Comparison of ENCODE assay signal across 16 cellular contexts in the genomic region with DNA sequence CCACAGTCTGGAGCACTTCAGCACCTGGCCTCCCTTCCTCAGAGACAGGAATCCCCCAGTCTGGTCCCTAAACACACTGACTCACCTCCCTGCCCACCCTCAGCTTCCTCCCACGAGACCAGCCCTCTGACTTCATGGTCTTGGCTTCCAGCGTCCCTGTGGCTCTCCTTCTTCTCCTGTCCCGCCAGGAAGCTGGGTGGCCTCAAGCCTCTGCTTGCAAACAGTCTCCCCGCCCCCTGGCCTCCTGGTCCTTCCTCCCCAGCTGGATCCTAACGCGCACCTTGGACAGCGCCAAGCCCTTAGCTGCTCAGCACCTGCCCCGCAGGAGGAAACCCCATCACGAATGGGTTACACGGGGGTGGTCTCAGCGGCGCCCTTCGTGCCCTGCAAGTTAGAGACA. TPM values are rescaled to one million over a fixed set of nuclear protein-coding genes. Genes with fewer than 3 reads are reported as not detected.
DNase-seq lines count a peak whose midpoint lies in the region; ATAC-seq and TF ChIP-seq lines count a peak whose summit lies in the region.
"Had no signal": no experiment of that assay in that cellular context is flagged by ENCODE, and none has a peak within 500 bp of the region (broad histone marks: within the 10 kb centered on the region; RNA-seq: fewer than 3 reads in every experiment).

No MANE protein-coding gene starts in this region.

- no peak overlapping the region for H2BK5ac ChIP-seq in mesendoderm (ENCODE audit: low read length)

- no peak overlapping the region for H2AK5ac ChIP-seq in mesendoderm (ENCODE audit: low read length)

- no peaks in the 10 kb centered on the region for H3K79me2 ChIP-seq in mesendoderm (ENCODE audit: control insufficient read depth, insufficient read depth, low read length)

- no peak overlapping the region for H3K27ac ChIP-seq in mesendoderm (ENCODE audit: low read depth, low read length)
- H3K27ac ChIP-seq: testis had no signal

- H3K18ac ChIP-seq in mesendoderm (ENCODE audit: low read length): no peak overlapping the region

- H3K56ac ChIP-seq in mesendoderm (ENCODE audit: low read length): no peak overlapping the region

- peaks cover 0 to 4% (median 0%) of the 10 kb centered on the region in 3 donors for H3K27me3 Mint-ChIP-seq in CD14-positive monocyte (ENCODE audit: low read depth in 3 of 3)
- H3K27me3 Mint-ChIP-seq in T-helper 17 cell: no peaks in the 10 kb centered on the region
- H3K27me3 Mint-ChIP-seq: activated CD4-positive, alpha-beta T cell treated with anti-CD3 and anti-CD28 coated beads, Interleukin-2, amount 10 ng/mL, durations not matched to agents 7 days and 5 days had no signal

- H3K4me1 Mint-ChIP-seq in CD14-positive monocyte (peaks cover 57% of the 10 kb centered on the region), T-helper 17 cell (peaks cover 29% of the 10 kb centered on the region)

- H4K5ac ChIP-seq in mesendoderm (ENCODE audit: low read length): no peak overlapping the region

- intact Hi-C loops in CD14-positive monocyte (cut with micrococcal nuclease): no loop called here

- no peak overlapping the region for H3K23ac ChIP-seq in mesendoderm (ENCODE audit: low read length)

- H2BK15ac ChIP-seq in mesendoderm (replicated peaks; ENCODE audit: low read depth): no peak overlapping the region

- no peaks in the 10 kb centered on the region for H3K27me3 ChIP-seq in mesendoderm (ENCODE audit: insufficient read depth, low read length, poor library complexity)
- H3K27me3 ChIP-seq: testis had no signal

- no peak overlapping the region for H3K4me3 Mint-ChIP-seq in CD14-positive monocyte
- H3K4me3 Mint-ChIP-seq in T-helper 17 cell: no peak overlapping the region
- H3K4me3 Mint-ChIP-seq: activated CD4-positive, alpha-beta T cell treated with anti-CD3 and anti-CD28 coated beads, Interleukin-2, amount 10 ng/mL, durations not matched to agents 7 days and 5 days; effector memory CD8-positive, alpha-beta T cell had no signal

- no peak overlapping the region for H2BK120ac ChIP-seq in mesendoderm (ENCODE audit: low read depth, low read length)

- DNase-seq in CD14-positive monocyte (ENCODE audit: low spot score): no peak
- peak; percentile 46 for DNase-seq in GM13977 (ENCODE audit: low spot score)
- DNase-seq in astrocyte of the hippocampus (ENCODE audit: low read depth, low spot score): peak; percentile 24
- peak; percentile 49 for DNase-seq in mesendoderm
- DNase-seq in T-helper 17 cell: no peak
- no peak for DNase-seq in H4 (ENCODE audit: low spot score)
- no peak for DNase-seq in hypothalamus (lab: John Stamatoyannopoulos, UW)
- DNase-seq: activated CD4-positive, alpha-beta T cell treated with anti-CD3 and anti-CD28 coated beads, Interleukin-2, amount 10 ng/mL, durations not matched to agents 7 days and 5 days; effector memory CD8-positive, alpha-beta T cell; mucosa of descending colon; NCI-H1436; NCI-H446 treated with DMSO at 0.1 percent for 48 hours; testis had no signal

- H4K8ac ChIP-seq in mesendoderm (ENCODE audit: low read depth, low read length): no peak overlapping the region

- H3K36me3 Mint-ChIP-seq in CD14-positive monocyte (peaks cover 63 to 69% of the 10 kb centered on the region in 2 donors), T-helper 17 cell (ENCODE audit: low read depth) (peaks cover 23% of the 10 kb centered on the region)

- H3K36me3 ChIP-seq in mesendoderm (ENCODE audit: control insufficient read depth, insufficient read depth, low read length): no peaks in the 10 kb centered on the region

- no peak overlapping the region for H3K4me3 ChIP-seq in mesendoderm (ENCODE audit: low read length)
- H3K4me3 ChIP-seq: mucosa of descending colon, testis had no signal

- no peak for ATAC-seq in T-helper 17 cell
- ATAC-seq: effector memory CD8-positive, alpha-beta T cell; mucosa of descending colon had no signal

- TF ChIP-seq CTCF in CD14-positive monocyte (IDR thresholded peaks at IDR 0.05): no peak
- TF ChIP-seq CTCF in GM13977 (IDR thresholded peaks at IDR 0.05; ENCODE audit: extremely low read depth, insufficient read depth, missing control alignments): no peak

- WGBS in mesendoderm (ENCODE audit: extremely low coverage, insufficient coverage, low lambda C conversion rate): no CpG with 5 or more reads among the region's 13 CpGs

- no peaks in the 10 kb centered on the region for H3K4me1 ChIP-seq in mesendoderm (ENCODE audit: control insufficient read depth, low read depth, low read length)
- H3K4me1 ChIP-seq: testis had no signal

- H3K9me3 Mint-ChIP-seq in CD14-positive monocyte: no peaks in the 10 kb centered on the region
- H3K9me3 Mint-ChIP-seq: activated CD4-positive, alpha-beta T cell treated with anti-CD3 and anti-CD28 coated beads, Interleukin-2, amount 10 ng/mL, durations not matched to agents 7 days and 5 days; effector memory CD8-positive, alpha-beta T cell had no signal

- H3K9me3 ChIP-seq in T-helper 17 cell (ENCODE audit: control insufficient read depth, low read length, poor library complexity, severe bottlenecking): no peaks in the 10 kb centered on the region
- H3K9me3 ChIP-seq: mucosa of descending colon, testis had no signal

- H3K79me1 ChIP-seq in mesendoderm (ENCODE audit: low read length): no peaks in the 10 kb centered on the region

- H3K4me2 ChIP-seq in mesendoderm (ENCODE audit: low read length): no peak overlapping the region

- in situ Hi-C loops in GM13977 (cut with MboI; ENCODE audit: low pct_unique_long_range_greater_than_20kb, low sequenced_read_pairs, unreplicated experiment): no loop called here

- peak overlapping the region in 4 of 7 donors; percentile 62 to 88 (median 66) for H3K27ac Mint-ChIP-seq in CD14-positive monocyte
- no peak overlapping the region for H3K27ac Mint-ChIP-seq in T-helper 17 cell
- H3K27ac Mint-ChIP-seq: activated CD4-positive, alpha-beta T cell treated with anti-CD3 and anti-CD28 coated beads, Interleukin-2, amount 10 ng/mL, durations not matched to agents 7 days and 5 days had no signal

- no peak overlapping the region for H3K4ac ChIP-seq in mesendoderm (ENCODE audit: low read depth, low read length)

- no peak overlapping the region for H3K9ac ChIP-seq in mesendoderm (ENCODE audit: low read length)

RNA-seq across cellular contexts. Expression of gene NCF4, which starts 4.5 kb away (rescaled TPM):
- 100 to 1,000 TPM; 209 to 249 TPM for polyA plus RNA-seq in CD14-positive monocyte
- not detected for polyA plus RNA-seq in mesendoderm (2013, experiment 1 of 2)
- polyA plus RNA-seq in mesendoderm (2013, experiment 2 of 2): not detected
- total RNA-seq in T-helper 17 cell: 10 to 100 TPM; 31.7 to 37.1 TPM
- not detected in 2 replicates for total RNA-seq in H4 (2014; rRNA removed; shearing (Covaris generic))
- polyA plus RNA-seq: BJ had no signal

RNA-seq across cellular contexts. Expression of gene CSF2RB, which starts 48.1 kb away (rescaled TPM):
- 10 to 100 TPM; 29.9 to 52.7 TPM for polyA plus RNA-seq in CD14-positive monocyte
- 0.01 TPM for polyA plus RNA-seq in mesendoderm (2013, experiment 1 of 2)
- polyA plus RNA-seq in mesendoderm (2013, experiment 2 of 2): 0.03 TPM
- total RNA-seq in T-helper 17 cell: 1 to 10 TPM; 5.1 to 8.0 TPM
- total RNA-seq in H4 (2014; rRNA removed; shearing (Covaris generic)): not detected in 2 replicates

RNA-seq across cellular contexts. Expression of gene PVALB, which starts 48.5 kb away (rescaled TPM):
- polyA plus RNA-seq in CD14-positive monocyte: under 1 TPM in 1 of 2 donors, not detected in 1; 0.65 TPM
- 1.1 TPM for polyA plus RNA-seq in mesendoderm (2013, experiment 1 of 2)
- 1.7 TPM for polyA plus RNA-seq in mesendoderm (2013, experiment 2 of 2)
- total RNA-seq in T-helper 17 cell: 1 to 10 TPM in 1 of 2 donors, not detected in 1; 7.4 TPM
- not detected in 2 replicates for total RNA-seq in H4 (2014; rRNA removed; shearing (Covaris generic))
- total RNA-seq: activated CD4-positive, alpha-beta T cell treated with anti-CD3 and anti-CD28 coated beads, Interleukin-2, amount 10 ng/mL, durations not matched to agents 7 days and 5 days; frontal cortex; mucosa of descending colon; OCI-LY7 had no signal
- polyA plus RNA-seq: BJ had no signal

Comparison
In these comparisons a context has a peak if more than half of its experiments do, and no peak if none do; other contexts are left out.
1. DNase-seq: peak in GM13977 (single experiment), astrocyte of the hippocampus (single experiment) and mesendoderm (single experiment); none in CD14-positive monocyte (single experiment), T-helper 17 cell (0 of 3), H4 (single experiment) and hypothalamus (0 of 51).
2. RNA of gene NCF4, which starts 4.5 kb away (total RNA-seq): 31.7 to 37.1 TPM in T-helper 17 cell; not detected in H4; every median in the first group is over 10 times any median in the second.